Comparison of ENCODE assay signal across 11 cellular contexts in the genomic region with DNA sequence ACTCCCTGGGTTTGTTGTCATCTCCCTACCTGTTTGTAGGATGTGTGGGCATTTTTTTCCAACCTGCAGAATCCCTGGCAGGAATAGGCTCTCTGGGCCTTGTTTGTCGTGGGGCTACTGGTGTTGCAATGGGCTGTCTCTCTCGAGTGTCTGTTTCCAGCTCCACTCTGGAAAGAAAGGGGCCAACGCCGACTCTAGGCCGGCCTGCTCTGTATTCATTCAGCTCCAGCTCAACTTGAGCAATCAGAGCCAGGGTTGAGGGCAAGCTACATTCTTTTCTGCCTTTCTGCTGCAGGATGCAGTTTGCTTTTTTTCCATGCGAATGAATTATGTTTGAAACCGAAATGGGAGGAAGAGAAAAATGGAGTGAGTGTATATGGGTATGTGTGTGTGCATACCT.
A peak's percentile ranks its signal among the peaks of the same experiment; 100 is the strongest.
DNase-seq lines count a peak whose midpoint lies in the region; ATAC-seq and TF ChIP-seq lines count a peak whose summit lies in the region.
"Had no signal": no experiment of that assay in that cellular context is flagged by ENCODE, and none has a peak within 500 bp of the region (broad histone marks: within the 10 kb centered on the region; RNA-seq: fewer than 3 reads in every experiment).

No MANE protein-coding gene starts in this region.

- no peaks in the 10 kb centered on the region for H3K9me3 Mint-ChIP-seq in nephron
- H3K9me3 Mint-ChIP-seq: activated naive CD4-positive, alpha-beta T cell treated with anti-CD3 and anti-CD28 coated beads, Interleukin-2, amount 50 U/mL, for 24 hours had no signal

- TF ChIP-seq POLR2A in GM18505 (IDR thresholded peaks at IDR 0.05; ENCODE audit: borderline replicate concordance, extremely low read depth, insufficient read depth, insufficient read length): no peak

- H3K27me3 Mint-ChIP-seq in nephron (ENCODE audit: low read depth): peaks cover 13% of the 10 kb centered on the region

- peak overlapping the region; percentile 83 to 90 (median 88) for H3K4me3 Mint-ChIP-seq in nephron

- POLR2A ChIA-PET in RWPE1 (lab: Yijun Ruan, JAX; ENCODE audit: low non-redundant PET): interaction anchor here (1.0 kb wide), 1 partner anchor 14 kb away, joined by 3 read pairs; no protein-coding TSS in a partner anchor

- ATAC-seq in GM18505 (IDR thresholded peaks at IDR 0.05; ENCODE audit: unreplicated experiment) (no peak), GM19351 (IDR thresholded peaks at IDR 0.05; ENCODE audit: unreplicated experiment) (no peak), HG03469 (IDR thresholded peaks at IDR 0.05; ENCODE audit: unreplicated experiment) (no peak)

- DNase-seq in AG08395 (ENCODE audit: low spot score): peak; percentile 56
- no peak for DNase-seq in RWPE1 (ENCODE audit: low spot score)
- peak; percentile 71 for DNase-seq in fibroblast of peridontal ligament (ENCODE audit: extremely low read depth)
- DNase-seq in HuH-7.5 (ENCODE audit: low spot score): no peak
- DNase-seq: NCI-H1436 treated with DMSO at 0.1 percent for 48 hours, T-helper 2 cell had no signal

- TF ChIP-seq CTCF in RWPE1 (conservative IDR thresholded peaks at IDR 0.05; ENCODE audit: low read depth) (no peak), nephron (IDR thresholded peaks at IDR 0.05; ENCODE audit: unreplicated experiment in 3 of 3) (no peak)

- CTCF ChIA-PET in RWPE1 (lab: Yijun Ruan, JAX): interaction anchor here (1.1 kb wide), 1 partner anchor 97 kb away, joined by 3 read pairs; no protein-coding TSS in a partner anchor

- peak overlapping the region; percentile 77 to 97 (median 88) for H3K27ac Mint-ChIP-seq in nephron
- H3K27ac Mint-ChIP-seq: activated naive CD4-positive, alpha-beta T cell treated with anti-CD3 and anti-CD28 coated beads, Interleukin-2, amount 50 U/mL, for 24 hours had no signal

- H3K36me3 Mint-ChIP-seq in nephron (ENCODE audit: low read depth): peaks cover 13% of the 10 kb centered on the region
- H3K36me3 Mint-ChIP-seq: activated naive CD4-positive, alpha-beta T cell treated with anti-CD3 and anti-CD28 coated beads, Interleukin-2, amount 50 U/mL, for 24 hours had no signal

- H3K27ac ChIP-seq in RWPE1: peak overlapping the region; percentile 23

- H3K4me1 Mint-ChIP-seq in nephron: peaks cover 71% of the 10 kb centered on the region

Comparison
In these comparisons a context has a peak if more than half of its experiments do, and no peak if none do; other contexts are left out.
1. DNase-seq: peak in AG08395 (single experiment) and fibroblast of peridontal ligament (single experiment); none in RWPE1 (single experiment) and HuH-7.5 (single experiment).